20 cellular contexts compared by ENCODE assay signal in the genomic region with DNA sequence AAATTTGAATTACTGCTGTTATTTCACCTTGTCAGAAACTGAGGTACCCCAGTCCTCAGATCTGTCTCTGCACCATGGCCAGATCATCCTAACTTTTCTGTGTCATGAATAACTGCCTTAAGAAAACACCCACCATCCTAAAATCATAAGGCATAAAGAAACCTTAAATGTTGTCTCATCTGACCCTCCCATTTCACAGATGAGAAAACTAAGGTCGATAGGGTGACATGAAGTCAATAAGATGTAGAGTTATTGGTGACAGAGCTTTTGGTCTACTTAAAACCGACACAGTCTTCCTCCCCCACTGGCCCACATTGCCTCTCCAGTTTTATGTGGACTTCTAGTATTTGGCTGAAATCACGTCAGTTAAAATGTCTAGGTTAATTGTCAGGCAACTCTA.
A peak's percentile ranks its signal among the peaks of the same experiment; 100 is the strongest.
DNase-seq lines count a peak whose midpoint lies in the region; ATAC-seq, FAIRE-seq and TF ChIP-seq lines count a peak whose summit lies in the region.
"Had no signal": no experiment of that assay in that cellular context is flagged by ENCODE, and none has a peak within 500 bp of the region (broad histone marks: within the 10 kb centered on the region; RNA-seq: fewer than 3 reads in every experiment).

No MANE protein-coding gene starts in this region.

- H3K79me2 ChIP-seq in HepG2 (ENCODE audit: insufficient read depth, low read length) (no peaks in the 10 kb centered on the region), mesendoderm (ENCODE audit: control insufficient read depth, insufficient read depth, low read length) (no peaks in the 10 kb centered on the region)

- in situ Hi-C loops in HepG2 (cut with HindIII; ENCODE audit: extremely low pct_ligation_motif_present, low pct_unique_long_range_greater_than_20kb): no loop called here

- H2AFZ ChIP-seq in HepG2 (ENCODE audit: low read length): no peak overlapping the region
- H2AFZ ChIP-seq: GM23338 had no signal

- no peak overlapping the region for H2BK15ac ChIP-seq in mesendoderm (replicated peaks; ENCODE audit: low read depth)

- no peaks in the 10 kb centered on the region for H4K20me1 ChIP-seq in HepG2 (ENCODE audit: insufficient read depth, low read length)

- POLR2A ChIA-PET in HepG2 (lab: Yijun Ruan, JAX): no interaction called here

- H3K4me3 ChIP-seq in left ventricle myocardium inferior (no peak overlapping the region), HepG2 (replicated peaks in 1 of 3; ENCODE audit: insufficient read depth in 1 of 3, low read depth in 2 of 3, low read length in 3 of 3) (no peak overlapping the region), right lobe of liver (no peak overlapping the region), mesendoderm (ENCODE audit: low read length) (no peak overlapping the region)
- H3K4me3 ChIP-seq: GM23338 had no signal

- no peak overlapping the region for H3K4me3 Mint-ChIP-seq in T-helper 17 cell
- H3K4me3 Mint-ChIP-seq: CD4-positive, alpha-beta memory T cell; GM23338; H9 had no signal

- no peak overlapping the region for H3K56ac ChIP-seq in mesendoderm (ENCODE audit: low read length)

- no peak overlapping the region for H3K4me2 ChIP-seq in HepG2 (ENCODE audit: low read depth, low read length)
- no peak overlapping the region for H3K4me2 ChIP-seq in mesendoderm (ENCODE audit: low read length)
- H3K4me2 ChIP-seq: GM23338 had no signal

- 28% methylated on average over 3 of the region's 3 CpGs for WGBS in HepG2 (ENCODE audit: low lambda C conversion rate)
- 79% methylated on average over 3 of the region's 3 CpGs for WGBS in right lobe of liver (ENCODE audit: insufficient coverage, low coverage, low lambda C conversion rate, missing lambda C conversion rate)
- whole genome bisulfite sequencing in mesendoderm (ENCODE audit: extremely low coverage, insufficient coverage, low lambda C conversion rate): no CpG with 5 or more reads among the region's 3 CpGs

- no peak for FAIRE-seq in HepG2 (lab: Jason Lieb, UNC)
- FAIRE-seq: GM12891, GM18507 had no signal

- intact Hi-C loops in left ventricle myocardium inferior (cut with micrococcal nuclease): no loop called here
- intact Hi-C loops in left cardiac atrium (cut with DNase I): no loop called here
- intact Hi-C loops in HepG2 (cut with micrococcal nuclease; ENCODE audit: unreplicated experiment): no loop called here
- intact Hi-C loops in right lobe of liver (cut with DNase I): no loop called here

- H3K4me1 ChIP-seq in left ventricle myocardium inferior (peaks cover 59% of the 10 kb centered on the region), HepG2 (ENCODE audit: insufficient read depth, low read length) (peaks cover 27% of the 10 kb centered on the region), right lobe of liver (peaks cover 0 to 10% (median 3%) of the 10 kb centered on the region in 4 donors), mesendoderm (ENCODE audit: control insufficient read depth, low read depth, low read length) (no peaks in the 10 kb centered on the region)

- H4K5ac ChIP-seq in mesendoderm (ENCODE audit: low read length): no peak overlapping the region

- H2BK5ac ChIP-seq in mesendoderm (ENCODE audit: low read length): no peak overlapping the region

- peak overlapping the region; percentile 16 for H3K4ac ChIP-seq in mesendoderm (ENCODE audit: low read depth, low read length)

- H3K27ac ChIP-seq in left ventricle myocardium inferior (replicated peaks): peak overlapping the region; percentile 85
- H3K27ac ChIP-seq in HepG2 (ENCODE audit: extremely low read length, insufficient read depth, low read length): no peak overlapping the region
- H3K27ac ChIP-seq in right lobe of liver: no peak overlapping the region
- no peak overlapping the region for H3K27ac ChIP-seq in mesendoderm (ENCODE audit: low read depth, low read length)

- BruUV-seq in HepG2 (replicated peaks; lab: Mats Ljungman, UMichigan): no TSS peak

- H3K79me1 ChIP-seq in mesendoderm (ENCODE audit: low read length): no peaks in the 10 kb centered on the region

- H3K9me3 ChIP-seq in left ventricle myocardium inferior (replicated peaks): no peaks in the 10 kb centered on the region
- no peaks in the 10 kb centered on the region for H3K9me3 ChIP-seq in HepG2 (ENCODE audit: low read length)
- H3K9me3 ChIP-seq in right lobe of liver: no peaks in the 10 kb centered on the region
- H3K9me3 ChIP-seq in T-helper 17 cell (ENCODE audit: control insufficient read depth, low read length, poor library complexity, severe bottlenecking): no peaks in the 10 kb centered on the region

- H4K8ac ChIP-seq in mesendoderm (ENCODE audit: low read depth, low read length): no peak overlapping the region

- no peaks in the 10 kb centered on the region for H3K36me3 ChIP-seq in left ventricle myocardium inferior
- no peaks in the 10 kb centered on the region for H3K36me3 ChIP-seq in HepG2 (replicated peaks in 1 of 2; ENCODE audit: control insufficient read depth in 1 of 2, insufficient read depth in 2 of 2, low read length in 2 of 2)
- H3K36me3 ChIP-seq in right lobe of liver: no peaks in the 10 kb centered on the region
- H3K36me3 ChIP-seq in mesendoderm (ENCODE audit: control insufficient read depth, insufficient read depth, low read length): no peaks in the 10 kb centered on the region

- no peak overlapping the region for H2BK120ac ChIP-seq in mesendoderm (ENCODE audit: low read depth, low read length)

- TF ChIP-seq CTCF in left ventricle myocardium inferior (IDR thresholded peaks at IDR 0.05; ENCODE audit: borderline replicate concordance): no peak
- TF ChIP-seq CTCF in HepG2 (CRISPR knock-in tag; IDR thresholded peaks at IDR 0.05): no peak
- no peak for TF ChIP-seq CTCF in right lobe of liver (IDR thresholded peaks at IDR 0.05)

- DNase-seq in left ventricle myocardium inferior: no peak
- no peak for DNase-seq in left cardiac atrium
- no peak for DNase-seq in HepG2 (ENCODE audit: low spot score)
- no peak for DNase-seq in right lobe of liver
- no peak for DNase-seq in T-helper 17 cell
- DNase-seq in mesendoderm: no peak
- DNase-seq in SK-N-DZ (ENCODE audit: low spot score): no peak
- DNase-seq: C1 segment of cervical spinal cord; Calu3; CD4-positive, alpha-beta memory T cell; COR-L47; DMS53; DMS79 treated with DMSO at 0.1 percent for 48 hours; GF-D8; H9 had no signal

- no peaks in the 10 kb centered on the region for H3K27me3 ChIP-seq in left ventricle myocardium inferior (ENCODE audit: low read depth)
- H3K27me3 ChIP-seq in HepG2 (ENCODE audit: control insufficient read depth in 1 of 2, insufficient read depth in 2 of 2, low read length in 2 of 2): no peaks in the 10 kb centered on the region
- H3K27me3 ChIP-seq in right lobe of liver: no peaks in the 10 kb centered on the region
- H3K27me3 ChIP-seq in mesendoderm (ENCODE audit: insufficient read depth, low read length, poor library complexity): no peaks in the 10 kb centered on the region

- peak overlapping the region; percentile 51 for H3K27ac Mint-ChIP-seq in T-helper 17 cell
- H3K27ac Mint-ChIP-seq: CD4-positive, alpha-beta memory T cell; GM23338; H9 had no signal

- H2AK5ac ChIP-seq in mesendoderm (ENCODE audit: low read length): no peak overlapping the region

- H3K36me3 Mint-ChIP-seq in T-helper 17 cell (ENCODE audit: low read depth): peaks cover 2% of the 10 kb centered on the region
- H3K36me3 Mint-ChIP-seq: CD4-positive, alpha-beta memory T cell had no signal

- H3K9ac ChIP-seq in HepG2 (ENCODE audit: insufficient read depth, low read depth, low read length) (no peak overlapping the region), mesendoderm (ENCODE audit: low read length) (no peak overlapping the region)

- TF ChIP-seq POLR2A in HepG2 (IDR thresholded peaks at IDR 0.05; ENCODE audit: insufficient read depth in 1 of 2, low read depth in 2 of 2, low read length in 2 of 2) (no peak), right lobe of liver (IDR thresholded peaks at IDR 0.05) (no peak)

- CTCF ChIA-PET in HepG2 (lab: Yijun Ruan, JAX; ENCODE audit: low intra/inter-chr PET ratio, low total read pairs): no interaction called here

- peaks cover under 1% of the 10 kb centered on the region for H3K27me3 Mint-ChIP-seq in T-helper 17 cell
- H3K27me3 Mint-ChIP-seq: CD4-positive, alpha-beta memory T cell had no signal

- TF ChIP-seq RAD21 in HepG2 (CRISPR knock-in tag; IDR thresholded peaks at IDR 0.05): no peak

- ATAC-seq in left cardiac atrium (no peak), HepG2 (no peak), right lobe of liver (no peak), T-helper 17 cell (no peak), HG03342 (IDR thresholded peaks at IDR 0.05; ENCODE audit: unreplicated experiment) (no peak)
- ATAC-seq: GM23338, HCT116 had no signal

- TF ChIP-seq EP300 in HepG2 (IDR thresholded peaks at IDR 0.05; ENCODE audit: low read depth in 2 of 2, low read length in 2 of 2) (no peak), HepG2 (CRISPR knock-in tag; IDR thresholded peaks at IDR 0.05; ENCODE audit: borderline replicate concordance) (no peak)

- H3K23ac ChIP-seq in mesendoderm (ENCODE audit: low read length): no peak overlapping the region

- peaks cover 9% of the 10 kb centered on the region for H3K4me1 Mint-ChIP-seq in T-helper 17 cell

- no peak overlapping the region for H3K18ac ChIP-seq in mesendoderm (ENCODE audit: low read length)

TF ChIP-seq in HepG2, 621 proteins besides CTCF, POLR2A, EP300 and RAD21:
- TF ChIP-seq ZNF629 (CRISPR knock-in tag; conservative IDR thresholded peaks at IDR 0.05) (0 out of 2 replicates have a peak, but pooled peaks have one; percentile 25), PHB2 (IDR thresholded peaks at IDR 0.05; ENCODE audit: partially characterized antibody) (no peak)
